ENCODE assay signal across 9 cellular contexts in the genomic region with DNA sequence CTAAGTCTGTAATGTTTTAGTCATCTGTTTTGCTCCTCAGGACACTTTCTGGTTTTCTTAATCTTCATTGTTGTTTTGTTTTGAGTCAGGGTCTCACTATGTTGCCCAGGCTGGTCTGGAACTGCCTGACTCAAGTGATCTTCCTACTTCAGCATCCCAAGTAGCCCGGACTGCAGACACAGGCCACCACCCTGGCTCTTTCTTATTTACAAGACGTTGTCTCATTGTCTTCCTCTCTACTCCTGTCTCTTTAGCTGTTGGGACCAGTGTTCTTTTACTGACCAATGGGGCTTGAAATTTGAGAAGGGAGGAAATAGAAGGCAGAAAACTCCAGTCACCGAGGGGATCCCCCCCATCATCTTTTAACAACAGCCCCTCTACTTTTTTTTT. TPM values are rescaled to one million over a fixed set of nuclear protein-coding genes. Genes with fewer than 3 reads are reported as not detected.
DNase-seq lines count a peak whose midpoint lies in the region; ATAC-seq, FAIRE-seq and TF ChIP-seq lines count a peak whose summit lies in the region.
"Had no signal": no experiment of that assay in that cellular context is flagged by ENCODE, and none has a peak within 500 bp of the region (broad histone marks: within the 10 kb centered on the region; RNA-seq: fewer than 3 reads in every experiment).

No MANE protein-coding gene starts in this region.

- H3K9me3 Mint-ChIP-seq in Caco-2 (ENCODE audit: unreplicated experiment) (no peaks in the 10 kb centered on the region), astrocyte (ENCODE audit: unreplicated experiment) (no peaks in the 10 kb centered on the region)
- H3K9me3 Mint-ChIP-seq in natural killer cell treated with Interleukin-12 subunit alpha and Interleukin-12 subunit beta and Interleukin-15 and Interleukin-18, amount 100 ng/mL, for 72 hours = no peaks in the 10 kb centered on the region

- DNase-seq in Caco-2 = no peak
- no peak for DNase-seq in astrocyte (ENCODE audit: low read depth)
- no peak for DNase-seq in natural killer cell treated with Interleukin-12 subunit alpha and Interleukin-12 subunit beta and Interleukin-15 and Interleukin-18, amount 100 ng/mL, for 72 hours (ENCODE audit: low spot score)
- no peak for DNase-seq in NCI-H187 (lab: John Stamatoyannopoulos, UW)
- DNase-seq in NCI-H1417 treated with DMSO at 0.1 percent for 48 hours (lab: John Stamatoyannopoulos, UW) = no peak
- no peak for DNase-seq in UCSD-AML1 (lab: John Stamatoyannopoulos, UW; ENCODE audit: unreplicated experiment)

- POLR2A ChIA-PET in Caco-2 (lab: Charles Lee) = interaction anchor here (1.0 to 1.7 kb wide), 2 partner anchors 11 to 106 kb away, joined by 4 to 7 read pairs; a partner anchor contains a TSS

- H3K4me3 Mint-ChIP-seq in Caco-2 (ENCODE audit: unreplicated experiment) (peak overlapping the region; percentile 88), astrocyte (ENCODE audit: unreplicated experiment) (peak overlapping the region; percentile 96)
- peak overlapping the region; percentile 90 for H3K4me3 Mint-ChIP-seq in natural killer cell treated with Interleukin-12 subunit alpha and Interleukin-12 subunit beta and Interleukin-15 and Interleukin-18, amount 100 ng/mL, for 72 hours

- peak overlapping the region; percentile 84 for H2AFZ ChIP-seq in astrocyte (ENCODE audit: low read depth, low read length)

- TF ChIP-seq CTCF in Caco-2 (IDR thresholded peaks at IDR 0.05; ENCODE audit: insufficient read depth in 1 of 2, low read depth in 1 of 2, low read length in 1 of 2, severe bottlenecking in 1 of 2, unreplicated experiment in 1 of 2) (no peak), astrocyte (IDR thresholded peaks at IDR 0.05; ENCODE audit: insufficient read depth, low read depth, low read length) (no peak)

- H3K27ac Mint-ChIP-seq in Caco-2 (ENCODE audit: unreplicated experiment) (no peak overlapping the region), astrocyte (ENCODE audit: unreplicated experiment) (no peak overlapping the region)
- H3K27ac Mint-ChIP-seq in natural killer cell treated with Interleukin-12 subunit alpha and Interleukin-12 subunit beta and Interleukin-15 and Interleukin-18, amount 100 ng/mL, for 72 hours = peak overlapping the region in 1 of 2 donors; percentile 42

- no peaks in the 10 kb centered on the region for H3K79me2 ChIP-seq in astrocyte (ENCODE audit: insufficient read depth, low read length)

- H3K36me3 Mint-ChIP-seq in Caco-2 (ENCODE audit: insufficient read depth, unreplicated experiment) (peaks cover 6% of the 10 kb centered on the region), astrocyte (ENCODE audit: low read depth, unreplicated experiment) (peaks cover 4% of the 10 kb centered on the region)
- H3K36me3 Mint-ChIP-seq in natural killer cell treated with Interleukin-12 subunit alpha and Interleukin-12 subunit beta and Interleukin-15 and Interleukin-18, amount 100 ng/mL, for 72 hours = no peaks in the 10 kb centered on the region

- H3K9me3 ChIP-seq in Caco-2 (no peaks in the 10 kb centered on the region), astrocyte (ENCODE audit: insufficient read depth, low read depth, low read length) (no peaks in the 10 kb centered on the region)

- no peaks in the 10 kb centered on the region for H4K20me1 ChIP-seq in astrocyte (ENCODE audit: insufficient read depth, low read length)

- peak; percentile 16 for ATAC-seq in HG02642 (IDR thresholded peaks at IDR 0.05; ENCODE audit: poor library complexity, unreplicated experiment)
- ATAC-seq in natural killer cell treated with Interleukin-12 subunit alpha and Interleukin-12 subunit beta and Interleukin-15 and Interleukin-18, amount 100 ng/mL, for 72 hours = no peak
- ATAC-seq in HG02938 (IDR thresholded peaks at IDR 0.05; ENCODE audit: unreplicated experiment) = no peak

- H3K36me3 ChIP-seq in Caco-2 (ENCODE audit: control insufficient read depth, insufficient read depth, low read length) (no peaks in the 10 kb centered on the region), astrocyte (ENCODE audit: insufficient read depth, low read length) (no peaks in the 10 kb centered on the region)

- H3K4me3 ChIP-seq in Caco-2 (ENCODE audit: low read depth, low read length) (no peak overlapping the region), astrocyte (ENCODE audit: insufficient read depth, low read depth, low read length) (peak overlapping the region; percentile 68)

- H3K4me1 Mint-ChIP-seq in Caco-2 (ENCODE audit: low read depth, unreplicated experiment) = peaks cover 15% of the 10 kb centered on the region
- peaks cover 3% of the 10 kb centered on the region for H3K4me1 Mint-ChIP-seq in astrocyte (ENCODE audit: low read depth, unreplicated experiment)
- peaks cover 14 to 16% of the 10 kb centered on the region in 2 donors for H3K4me1 Mint-ChIP-seq in natural killer cell treated with Interleukin-12 subunit alpha and Interleukin-12 subunit beta and Interleukin-15 and Interleukin-18, amount 100 ng/mL, for 72 hours (ENCODE audit: low read depth in 2 of 2)

- H3K4me1 ChIP-seq in Caco-2 (no peaks in the 10 kb centered on the region; the same call in 1 of the 2 replicates), astrocyte (ENCODE audit: insufficient read depth, low read length) (peaks cover 8% of the 10 kb centered on the region)

- no peaks in the 10 kb centered on the region for H3K27me3 Mint-ChIP-seq in Caco-2 (ENCODE audit: insufficient read depth, unreplicated experiment)
- peaks cover 5% of the 10 kb centered on the region for H3K27me3 Mint-ChIP-seq in astrocyte (ENCODE audit: low read depth, unreplicated experiment)
- peaks cover 8 to 11% of the 10 kb centered on the region in 2 donors for H3K27me3 Mint-ChIP-seq in natural killer cell treated with Interleukin-12 subunit alpha and Interleukin-12 subunit beta and Interleukin-15 and Interleukin-18, amount 100 ng/mL, for 72 hours

- CTCF ChIA-PET in Caco-2 (lab: Charles Lee) = interaction anchor here (1.0 kb wide), 2 partner anchors 18 to 159 kb away, joined by 3 to 4 read pairs; a partner anchor contains a TSS

- H3K4me2 ChIP-seq in astrocyte (ENCODE audit: low read length) = peak overlapping the region; percentile 90

- no peak for FAIRE-seq in astrocyte (lab: Jason Lieb, UNC)
- FAIRE-seq: TTC549 had no signal

- no peak overlapping the region for H3K9ac ChIP-seq in astrocyte (ENCODE audit: low read length)

- intact Hi-C loops in Caco-2 (cut with micrococcal nuclease; ENCODE audit: unreplicated experiment) = no loop called here

- H3K27me3 ChIP-seq in Caco-2 (replicated peaks; ENCODE audit: control insufficient read depth, insufficient read depth, low read length) = no peaks in the 10 kb centered on the region
- peaks cover 4% of the 10 kb centered on the region for H3K27me3 ChIP-seq in astrocyte (ENCODE audit: insufficient read depth, low read length)

- BruUV-seq in Caco-2 (replicated peaks; lab: Mats Ljungman, UMichigan) = no TSS peak

- no peak overlapping the region for H3K27ac ChIP-seq in astrocyte (ENCODE audit: low read depth, low read length)

RNA-seq across cellular contexts. Expression of a gene that starts 1.2 kb away (rescaled TPM):
- total RNA-seq in Caco-2 (2022) = 40.5 and 44.3 TPM in 2 replicates
- total RNA-seq in astrocyte = 27.1 and 29.0 TPM in 2 replicates
- 10 to 100 TPM; 13.2 to 21.7 TPM for total RNA-seq in natural killer cell treated with Interleukin-12 subunit alpha and Interleukin-12 subunit beta and Interleukin-15 and Interleukin-18, amount 100 ng/mL, for 72 hours

RNA-seq across cellular contexts. Expression of a gene that starts 18.2 kb away (rescaled TPM):
- total RNA-seq in Caco-2 (2022) = 26.9 and 27.0 TPM in 2 replicates
- total RNA-seq in astrocyte = 18.8 and 20.6 TPM in 2 replicates
- 10 to 100 TPM; 18.5 to 18.9 TPM for total RNA-seq in natural killer cell treated with Interleukin-12 subunit alpha and Interleukin-12 subunit beta and Interleukin-15 and Interleukin-18, amount 100 ng/mL, for 72 hours
